29 cellular contexts compared by ENCODE assay signal in genomic region chr1:202416641-202417040, GRCh38.
DNase-seq lines count a peak whose midpoint lies in the region; ATAC-seq, FAIRE-seq and TF ChIP-seq lines count a peak whose summit lies in the region.
"Had no signal": no experiment of that assay in that cellular context is flagged by ENCODE, and none has a peak within 500 bp of the region (broad histone marks: within the 10 kb centered on the region; RNA-seq: fewer than 3 reads in every experiment).

No MANE protein-coding gene starts in this region.

- intact Hi-C loops in dorsolateral prefrontal cortex (cut with DNase I), result loop anchor here in 1 of 2 donors (5.0 kb wide), 1 partner anchor 69 kb away; the partner anchor contains the start of gene PPP1R12B

- ATAC-seq in SK-N-SH treated with all-trans-retinoic acid at 6 μM for 48 hours, result peak; percentile 73
- ATAC-seq in HG03196 (IDR thresholded peaks at IDR 0.05; ENCODE audit: unreplicated experiment), result no peak
- ATAC-seq: effector memory CD8-positive, alpha-beta T cell; gastroesophageal sphincter; HCT116; stimulated activated effector memory CD8-positive, alpha-beta T cell treated with anti-CD3 and anti-CD28 coated beads, Interleukin-12 subunit alpha, Interleukin-12 subunit beta, amount 100 ng/mL, for 72 hours; WTC11 had no signal

- DNase-seq in Ammon's horn (ENCODE audit: low spot score), result peak; percentile 64
- DNase-seq in dorsolateral prefrontal cortex, result peak in 1 of 10 donors; percentile 51
- peak; percentile 57 for DNase-seq in midbrain (lab: John Stamatoyannopoulos, UW)
- no peak for DNase-seq in cerebellar cortex (ENCODE audit: low spot score)
- no peak for DNase-seq in HAP-1 (ENCODE audit: low spot score in 2 of 2)
- no peak for DNase-seq in H54 (ENCODE audit: insufficient read length, low spot score)
- DNase-seq: ACHN; activated CD4-positive, alpha-beta T cell treated with anti-CD3 and anti-CD28 coated beads, Interleukin-2, amount 50 U/mL, for 4 hours; activated naive CD4-positive, alpha-beta T cell treated with anti-CD3 and anti-CD28 coated beads, Interleukin-2, amount 50 U/mL, for 16 hours; DND-41; effector memory CD8-positive, alpha-beta T cell; Kasumi-1; kidney; NCI-H1048; NCI-H187; spleen; stimulated activated CD4-positive, alpha-beta T cell treated with anti-CD3 and anti-CD28 coated beads, Interleukin-2, amount 100 ng/mL, for 48 hours had no signal

- H3K4me3 ChIP-seq in dorsolateral prefrontal cortex, result peak overlapping the region in 10 of 59 donors; percentile 5 to 55 (median 24)
- H3K4me3 ChIP-seq in HAP-1, result no peak overlapping the region
- H3K4me3 ChIP-seq: BLaER1 treated with 17β-estradiol and CSF1 and Interleukin-3, amounts not matched to agents 10 nM and 100 nM; gastroesophageal sphincter; lung; spleen had no signal

- no peaks in the 10 kb centered on the region for H3K27me3 ChIP-seq in dorsolateral prefrontal cortex
- no peaks in the 10 kb centered on the region for H3K27me3 ChIP-seq in HAP-1 (ENCODE audit: low read depth)
- H3K27me3 ChIP-seq: BLaER1 treated with 17β-estradiol and CSF1 and Interleukin-3, amounts not matched to agents 10 nM and 100 nM; gastroesophageal sphincter; neutrophil; spleen had no signal

- no peaks in the 10 kb centered on the region for H3K36me3 ChIP-seq in HAP-1 (replicated peaks)
- H3K36me3 ChIP-seq: BLaER1 treated with 17β-estradiol and CSF1 and Interleukin-3, amounts not matched to agents 10 nM and 100 nM; gastroesophageal sphincter; neutrophil; spleen had no signal

- FAIRE-seq in H54 (lab: Jason Lieb, UNC), result no peak
- FAIRE-seq: colon, GM12891, kidney, urothelium cell line had no signal

- H3K4me1 ChIP-seq in HAP-1, result no peaks in the 10 kb centered on the region
- H3K4me1 ChIP-seq: BLaER1 treated with 17β-estradiol and CSF1 and Interleukin-3, amounts not matched to agents 10 nM and 100 nM; spleen had no signal

- no peaks in the 10 kb centered on the region for H3K9me3 ChIP-seq in HAP-1
- H3K9me3 ChIP-seq: BLaER1 treated with 17β-estradiol and CSF1 and Interleukin-3, amounts not matched to agents 10 nM and 100 nM; gastroesophageal sphincter; neutrophil; spleen had no signal

- H3K27ac ChIP-seq in dorsolateral prefrontal cortex, result peak overlapping the region in 58 of 59 donors; percentile 26 to 97 (median 85)
- H3K27ac ChIP-seq: BLaER1 treated with 17β-estradiol and CSF1 and Interleukin-3, amounts not matched to agents 10 nM and 100 nM; gastroesophageal sphincter; neutrophil; spleen had no signal

- peak in 1 of 56 donors; percentile 9 for TF ChIP-seq CTCF in dorsolateral prefrontal cortex (IDR thresholded peaks at IDR 0.05 in 54 of 56, conservative IDR thresholded peaks at IDR 0.05 in 2 of 56; ENCODE audit: low read depth in 1 of 56, partially characterized antibody in 56 of 56)

- in situ Hi-C loops in HAP-1 (cut with MboI; ENCODE audit: low sequenced_read_pairs), result no loop called here

- no peak for TF ChIP-seq POLR2A in H54 (IDR thresholded peaks at IDR 0.05; ENCODE audit: low read depth, low read length)

TF ChIP-seq in SK-N-SH treated with all-trans-retinoic acid at 6 μM for 48 hours, 23 proteins besides CTCF, POLR2A, EP300 and RAD21:
- no peak for TF ChIP-seq PPARA (CRISPR knock-in tag; IDR thresholded peaks at IDR 0.05; ENCODE audit: borderline replicate concordance)
- TF ChIP-seq ZNF565 (CRISPR knock-in tag; conservative IDR thresholded peaks at IDR 0.05; ENCODE audit: low read depth), result no peak
- TF ChIP-seq TCF4 (CRISPR knock-in tag; IDR thresholded peaks at IDR 0.05; ENCODE audit: borderline replicate concordance), result no peak
- no peak for TF ChIP-seq POU6F1 (CRISPR knock-in tag; IDR thresholded peaks at IDR 0.05; ENCODE audit: borderline replicate concordance, low read depth)
- no peak for TF ChIP-seq ZFP3 (CRISPR knock-in tag; IDR thresholded peaks at IDR 0.05)
- no peak for TF ChIP-seq ZC3H10 (CRISPR knock-in tag; IDR thresholded peaks at IDR 0.05)
- TF ChIP-seq CSRNP3 (CRISPR knock-in tag; IDR thresholded peaks at IDR 0.05), result no peak
- no peak for TF ChIP-seq TOX (CRISPR knock-in tag; IDR thresholded peaks at IDR 0.05; ENCODE audit: borderline replicate concordance)
- TF ChIP-seq ARNTL (CRISPR knock-in tag; IDR thresholded peaks at IDR 0.05; ENCODE audit: borderline replicate concordance, low read depth), result no peak
- no peak for TF ChIP-seq ZNF70 (CRISPR knock-in tag; IDR thresholded peaks at IDR 0.05)

Comparison
In these comparisons a context has a peak if more than half of its experiments do, and no peak if none do; other contexts are left out.
1. DNase-seq: peak in Ammon's horn (single experiment) and midbrain (single experiment); none in cerebellar cortex (single experiment), HAP-1 (0 of 2) and H54 (single experiment).